In genomic region chr1:15420853-15421465, GRCh38 we compare ENCODE assay signal across 24 cellular contexts. TPM values are rescaled to one million over a fixed set of nuclear protein-coding genes. Genes with fewer than 3 reads are reported as not detected.
A peak's percentile ranks its signal among the peaks of the same experiment; 100 is the strongest.
DNase-seq lines count a peak whose midpoint lies in the region; FAIRE-seq and TF ChIP-seq lines count a peak whose summit lies in the region.
"Had no signal": no experiment of that assay in that cellular context is flagged by ENCODE, and none has a peak within 500 bp of the region (broad histone marks: within the 10 kb centered on the region; RNA-seq: fewer than 3 reads in every experiment).

No MANE protein-coding gene starts in this region.

- peak overlapping the region; percentile 78 to 88 (median 80) for H3K4me3 Mint-ChIP-seq in immature natural killer cell
- H3K4me3 Mint-ChIP-seq: naive B cell; stimulated activated memory B cell treated with anti-CD40 and anti-IgM and Interleukin-4, amounts not matched to agents 10 μg/mL and 1 μg/mL and 100 μg/mL, for 72 hours; T-helper 17 cell had no signal

- in situ Hi-C loops in GM13976 (cut with MboI; ENCODE audit: low sequenced_read_pairs, unreplicated experiment): no loop called here

- peaks cover 0 to 6% (median 0%) of the 10 kb centered on the region in 3 donors for H3K36me3 ChIP-seq in Peyer's patch
- peaks cover 0 to 2% of the 10 kb centered on the region in 2 donors for H3K36me3 ChIP-seq in small intestine (ENCODE audit: control insufficient read depth in 2 of 2, insufficient read depth in 2 of 2, low read length in 2 of 2)
- H3K36me3 ChIP-seq in effector memory CD4-positive, alpha-beta T cell (ENCODE audit: control insufficient read depth, insufficient read depth, low read length): peaks cover 25% of the 10 kb centered on the region
- H3K36me3 ChIP-seq: left ventricle myocardium inferior had no signal

- no peak for TF ChIP-seq POLR2A in Peyer's patch (IDR thresholded peaks at IDR 0.05)

- TF ChIP-seq CTCF in Peyer's patch (IDR thresholded peaks at IDR 0.05) (peak in 3 of 6 experiments; percentile 20 to 45 (median 31)), GM13976 (IDR thresholded peaks at IDR 0.05; ENCODE audit: borderline replicate concordance, control extremely low read depth, extremely low read depth, insufficient read depth, missing control alignments) (no peak)

- no peaks in the 10 kb centered on the region for H3K9me3 Mint-ChIP-seq in immature natural killer cell
- H3K9me3 Mint-ChIP-seq: stimulated activated memory B cell treated with anti-CD40 and anti-IgM and Interleukin-4, amounts not matched to agents 10 μg/mL and 1 μg/mL and 100 μg/mL, for 72 hours had no signal

- H3K27me3 ChIP-seq in Peyer's patch (no peaks in the 10 kb centered on the region), small intestine (ENCODE audit: control insufficient read depth in 2 of 2, insufficient read depth in 2 of 2, low read length in 2 of 2) (no peaks in the 10 kb centered on the region)
- H3K27me3 ChIP-seq in effector memory CD4-positive, alpha-beta T cell (replicated peaks; ENCODE audit: control insufficient read depth, insufficient read depth, low read length, poor library complexity, severe bottlenecking): no peaks in the 10 kb centered on the region
- H3K27me3 ChIP-seq: upper lobe of left lung had no signal

- H3K27me3 Mint-ChIP-seq in immature natural killer cell (ENCODE audit: low read depth in 3 of 3): peaks cover 37 to 68% (median 40%) of the 10 kb centered on the region in 3 donors
- H3K27me3 Mint-ChIP-seq: naive B cell; progenitor cell of endocrine pancreas; stimulated activated memory B cell treated with anti-CD40 and anti-IgM and Interleukin-4, amounts not matched to agents 10 μg/mL and 1 μg/mL and 100 μg/mL, for 72 hours; T-helper 17 cell had no signal

- DNase-seq in NCI-H510A treated with DMSO at 0.1 percent for 48 hours (lab: John Stamatoyannopoulos, UW) (peak; percentile 32), NCI-H510A (lab: John Stamatoyannopoulos, UW) (no peak), Peyer's patch (peak in 2 of 3 donors; percentile 65 to 71), immature natural killer cell (peak in 1 of 3 donors; percentile 9), small intestine (peak; percentile 51), midbrain (lab: John Stamatoyannopoulos, UW) (no peak), GM13976 (ENCODE audit: low spot score) (no peak)
- DNase-seq in effector memory CD4-positive, alpha-beta T cell: no peak
- DNase-seq: activated CD4-positive, alpha-beta T cell treated with anti-CD3 and anti-CD28 coated beads for 4 hours; activated naive CD4-positive, alpha-beta T cell treated with anti-CD3 and anti-CD28 coated beads, Interleukin-2, amount 50 U/mL, for 16 hours; cortex of kidney; DMS79 treated with DMSO at 0.1 percent for 48 hours; left ventricle myocardium inferior; naive B cell; NCI-H1417; SHP77; T-helper 17 cell; upper lobe of left lung had no signal

- no peaks in the 10 kb centered on the region for H3K9me3 ChIP-seq in Peyer's patch
- H3K9me3 ChIP-seq in small intestine (ENCODE audit: control insufficient read depth, low read depth): no peaks in the 10 kb centered on the region
- no peaks in the 10 kb centered on the region for H3K9me3 ChIP-seq in effector memory CD4-positive, alpha-beta T cell (ENCODE audit: control insufficient read depth, low read length)
- H3K9me3 ChIP-seq: left ventricle myocardium inferior, upper lobe of left lung had no signal

- peak overlapping the region; percentile 85 to 97 (median 96) for H3K27ac Mint-ChIP-seq in immature natural killer cell
- H3K27ac Mint-ChIP-seq: stimulated activated memory B cell treated with anti-CD40 and anti-IgM and Interleukin-4, amounts not matched to agents 10 μg/mL and 1 μg/mL and 100 μg/mL, for 72 hours had no signal

- WGBS in small intestine, 3 donors: 41 to 73% (median 55%) methylated on average over 8 of the region's 8 CpGs

- peaks cover 95% of the 10 kb centered on the region in 2 donors for H3K4me1 Mint-ChIP-seq in immature natural killer cell

- peak overlapping the region in 3 of 4 donors; percentile 52 to 95 (median 92) for H3K27ac ChIP-seq in Peyer's patch
- H3K27ac ChIP-seq in small intestine (ENCODE audit: low read depth in 1 of 2, low read length in 1 of 2): peak overlapping the region; percentile 56 to 88
- no peak overlapping the region for H3K27ac ChIP-seq in effector memory CD4-positive, alpha-beta T cell (ENCODE audit: insufficient read depth, low read length, poor library complexity, severe bottlenecking)
- H3K27ac ChIP-seq: C4-2B, epithelial cell of prostate, left ventricle myocardium inferior had no signal

- FAIRE-seq in small intestine (lab: Jason Lieb, UNC): no peak
- FAIRE-seq: H54 had no signal

- no peak overlapping the region for H3K4me3 ChIP-seq in Peyer's patch
- H3K4me3 ChIP-seq in small intestine (ENCODE audit: low read depth in 1 of 2, low read length in 2 of 2): no peak overlapping the region
- H3K4me3 ChIP-seq in effector memory CD4-positive, alpha-beta T cell (ENCODE audit: insufficient read depth, low read depth, low read length, poor library complexity, severe bottlenecking): no peak overlapping the region
- H3K4me3 ChIP-seq: left ventricle myocardium inferior, upper lobe of left lung had no signal

- H3K36me3 Mint-ChIP-seq in immature natural killer cell: peaks cover 7 to 35% (median 20%) of the 10 kb centered on the region in 3 donors

- H3K4me1 ChIP-seq in Peyer's patch (peaks cover 16 to 82% (median 27%) of the 10 kb centered on the region in 4 donors), small intestine (ENCODE audit: control insufficient read depth in 2 of 2, insufficient read depth in 1 of 2, low read depth in 1 of 2, low read length in 1 of 2) (peaks cover 10 to 20% of the 10 kb centered on the region in 2 donors)
- H3K4me1 ChIP-seq in effector memory CD4-positive, alpha-beta T cell (ENCODE audit: control insufficient read depth, insufficient read depth, low read length, poor library complexity, severe bottlenecking): peaks cover 22% of the 10 kb centered on the region

RNA-seq across cellular contexts. Expression of gene EFHD2, which starts 11.3 kb away (rescaled TPM):
- 100 to 1,000 TPM in 3 of 4 donors, 10 to 100 TPM in 1; 84.2 to 236 (median 196) TPM for total RNA-seq in Peyer's patch
- polyA plus RNA-seq in immature natural killer cell (1,000 to 10,000 TPM in 1 of 3 donors, 100 to 1,000 TPM in 2; 686 to 1,063 (median 771) TPM), small intestine (100 to 1,000 TPM; 147 to 149 (median 149) TPM)

RNA-seq across cellular contexts. Expression of gene CTRC, which starts 17.3 kb away (rescaled TPM):
- 1 to 10 TPM in 1 of 4 donors, not detected in 3; 3.2 TPM for total RNA-seq in Peyer's patch
- polyA plus RNA-seq in immature natural killer cell (not detected), small intestine (1 to 10 TPM in 2 of 3 donors, under 1 TPM in 1; 0.21 to 6.9 (median 3.8) TPM)
- total RNA-seq: A172, left ventricle myocardium inferior had no signal

RNA-seq across cellular contexts. Expression of gene CELA2A, which starts 35.6 kb away (rescaled TPM):
- total RNA-seq in Peyer's patch: not detected
- polyA plus RNA-seq in immature natural killer cell (not detected), small intestine (1 to 10 TPM in 2 of 3 donors, not detected in 1; 1.1 to 1.6 TPM)
- total RNA-seq: A172, left ventricle myocardium inferior, progenitor cell of endocrine pancreas, T-helper 17 cell had no signal

RNA-seq across cellular contexts. Expression of gene CELA2B, which starts 54.9 kb away (rescaled TPM):
- total RNA-seq in Peyer's patch: not detected
- polyA plus RNA-seq in immature natural killer cell (not detected), small intestine (not detected)
- total RNA-seq: A172, left ventricle myocardium inferior, progenitor cell of endocrine pancreas, T-helper 17 cell had no signal

Comparison
In these comparisons a context has a peak if more than half of its experiments do, and no peak if none do; other contexts are left out.
1. DNase-seq: peak in NCI-H510A treated with DMSO at 0.1 percent for 48 hours (single experiment), Peyer's patch (2 of 3) and small intestine (single experiment); none in NCI-H510A (single experiment), midbrain (single experiment), GM13976 (single experiment) and effector memory CD4-positive, alpha-beta T cell (0 of 3).
2. RNA of gene EFHD2, which starts 11.3 kb away (polyA plus RNA-seq): 686 to 1,063 TPM in immature natural killer cell; 147 to 149 TPM in small intestine; every median in the first group is over 4 times any median in the second.